35 cellular contexts compared by ENCODE assay signal in the genomic region with DNA sequence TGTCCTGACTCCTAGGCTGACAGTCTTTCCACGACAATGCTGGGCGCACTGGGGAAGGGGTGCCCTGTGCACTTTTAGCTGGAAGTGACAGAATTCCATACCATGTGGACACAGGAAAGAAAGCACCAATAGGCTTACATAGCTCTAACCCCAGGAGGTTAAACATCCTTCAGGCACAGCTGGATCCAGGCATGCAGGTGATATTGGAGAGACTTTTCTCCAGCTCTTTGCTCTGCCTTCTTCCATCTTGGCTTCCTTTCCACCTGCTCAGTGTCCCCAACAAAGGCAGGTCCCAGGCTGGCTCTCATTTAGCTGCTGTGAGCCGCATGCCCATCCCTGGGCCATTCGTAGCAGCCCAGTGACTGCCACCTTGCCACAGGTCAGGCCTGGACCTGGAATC.
"Had no signal": no experiment of that assay in that cellular context is flagged by ENCODE, and none has a peak within 500 bp of the region (broad histone marks: within the 10 kb centered on the region; RNA-seq: fewer than 3 reads in every experiment).

No MANE protein-coding gene starts in this region.

- H3K27ac Mint-ChIP-seq: activated B cell treated with CpG ODN at 0.5 μM for 24 hours; activated CD4-positive, alpha-beta memory T cell treated with anti-CD3 and anti-CD28 coated beads for 36 hours; activated CD4-positive, alpha-beta T cell treated with anti-CD3 and anti-CD28 coated beads, Interleukin-2, amount 10 ng/mL, durations not matched to agents 24 days and 14 days; activated CD8-positive, alpha-beta T cell treated with anti-CD3 and anti-CD28 coated beads for 36 hours; activated naive CD4-positive, alpha-beta T cell treated with anti-CD3 and anti-CD28 coated beads for 36 hours; activated naive CD8-positive, alpha-beta T cell treated with anti-CD3 and anti-CD28 coated beads for 36 hours; activated T-cell treated with anti-CD3 and anti-CD28 coated beads, Interleukin-2, amount 50 U/mL, for 72 hours; activated T-helper 1 cell treated with anti-CD3 and anti-CD28 coated beads, Interleukin-12 subunit alpha, Interleukin-12 subunit beta, Interleukin-2, Interleukin-4 antibody, amounts not matched to agents 30 ng/mL and 10 ng/mL and 1 ng/mL, durations not matched to agents 14 hours and 24 hours and 36 hours; activated T-helper 17 cell treated with anti-CD3 and anti-CD28 coated beads, Interleukin-2, amount 50 U/mL, for 72 hours; T-helper 1 cell treated with Interleukin-12 subunit alpha and Interleukin-12 subunit beta and Interleukin-4 antibody, amounts not matched to agents 30 μg/mL and 1 μg/mL, for 36 hours; T-helper 2 cell treated with Interferon-gamma antibody and Interleukin-4, amounts not matched to agents 5 μg/mL and 100 μg/mL, for 36 hours had no signal

- FAIRE-seq: astrocyte, TTC549 had no signal

- ATAC-seq: activated CD8-positive, alpha-beta T cell treated with anti-CD3 and anti-CD28 coated beads for 36 hours; activated naive CD4-positive, alpha-beta T cell treated with anti-CD3 and anti-CD28 coated beads, Interleukin-2, amount 50 U/mL, for 72 hours; activated T-cell treated with anti-CD3 and anti-CD28 coated beads, Interleukin-2, amount 50 U/mL, for 4 hours; activated T-cell treated with anti-CD3 and anti-CD28 coated beads, Interleukin-2, amount 50 U/mL, for 72 hours; activated T-helper 17 cell treated with anti-CD3 and anti-CD28 coated beads, Interleukin-2, amount 50 U/mL, for 72 hours; body of pancreas had no signal

- H3K9me3 Mint-ChIP-seq: activated B cell treated with CpG ODN at 0.5 μM for 24 hours; activated CD4-positive, alpha-beta memory T cell treated with anti-CD3 and anti-CD28 coated beads for 36 hours; activated CD4-positive, alpha-beta T cell treated with anti-CD3 and anti-CD28 coated beads, Interleukin-2, amount 10 ng/mL, durations not matched to agents 24 days and 14 days; activated CD8-positive, alpha-beta T cell treated with anti-CD3 and anti-CD28 coated beads for 36 hours; activated naive CD4-positive, alpha-beta T cell treated with anti-CD3 and anti-CD28 coated beads for 36 hours; activated naive CD4-positive, alpha-beta T cell treated with anti-CD3 and anti-CD28 coated beads, Interleukin-2, amount 50 U/mL, for 72 hours; activated naive CD8-positive, alpha-beta T cell treated with anti-CD3 and anti-CD28 coated beads for 36 hours; activated T-cell treated with anti-CD3 and anti-CD28 coated beads, Interleukin-2, amount 50 U/mL, for 4 hours; activated T-cell treated with anti-CD3 and anti-CD28 coated beads, Interleukin-2, amount 50 U/mL, for 72 hours; activated T-helper 1 cell treated with anti-CD3 and anti-CD28 coated beads, Interleukin-12 subunit alpha, Interleukin-12 subunit beta, Interleukin-2, Interleukin-4 antibody, amounts not matched to agents 30 ng/mL and 10 ng/mL and 1 ng/mL, durations not matched to agents 14 hours and 24 hours and 36 hours; activated T-helper 17 cell treated with anti-CD3 and anti-CD28 coated beads, Interleukin-2, amount 50 U/mL, for 72 hours; T-helper 1 cell treated with Interleukin-12 subunit alpha and Interleukin-12 subunit beta and Interleukin-4 antibody, amounts not matched to agents 30 μg/mL and 1 μg/mL, for 36 hours; T-helper 2 cell treated with Interferon-gamma antibody and Interleukin-4, amounts not matched to agents 5 μg/mL and 100 μg/mL, for 36 hours had no signal

- H3K9me3 ChIP-seq: adrenal gland, body of pancreas, breast epithelium had no signal

- H3K27me3 Mint-ChIP-seq: activated B cell treated with CpG ODN at 0.5 μM for 24 hours; activated CD4-positive, alpha-beta memory T cell treated with anti-CD3 and anti-CD28 coated beads for 36 hours; activated CD4-positive, alpha-beta T cell treated with anti-CD3 and anti-CD28 coated beads, Interleukin-2, amount 10 ng/mL, durations not matched to agents 24 days and 14 days; activated CD8-positive, alpha-beta T cell treated with anti-CD3 and anti-CD28 coated beads for 36 hours; activated naive CD8-positive, alpha-beta T cell treated with anti-CD3 and anti-CD28 coated beads for 36 hours; activated T-helper 17 cell treated with anti-CD3 and anti-CD28 coated beads, Interleukin-2, amount 50 U/mL, for 72 hours had no signal

- H3K4me3 ChIP-seq: adrenal gland, body of pancreas, breast epithelium had no signal

- H3K4me1 ChIP-seq: body of pancreas, breast epithelium had no signal

- H3K27ac ChIP-seq: adrenal gland, body of pancreas, brain microvascular endothelial cell, breast epithelium, VCaP had no signal

- H3K27me3 ChIP-seq: adrenal gland, body of pancreas, brain microvascular endothelial cell, breast epithelium had no signal

- DNase-seq: activated B cell treated with CpG ODN at 0.5 μM for 24 hours; activated CD4-positive, alpha-beta memory T cell treated with anti-CD3 and anti-CD28 coated beads for 36 hours; activated CD4-positive, alpha-beta T cell treated with anti-CD3 and anti-CD28 coated beads for 4 hours; activated CD4-positive, alpha-beta T cell treated with anti-CD3 and anti-CD28 coated beads, Interleukin-2, amount 10 ng/mL, durations not matched to agents 24 days and 14 days; activated CD4-positive, alpha-beta T cell treated with anti-CD3 and anti-CD28 coated beads, Interleukin-2, amount 50 U/mL, for 1 hour; activated CD4-positive, alpha-beta T cell treated with anti-CD3 and anti-CD28 coated beads, Interleukin-2, amount 50 U/mL, for 4 hours; activated CD4-positive, CD25-positive, alpha-beta regulatory T cell treated with anti-CD3 and anti-CD28 coated beads, Interleukin-2, amount 50 U/mL, for 72 hours; activated CD8-positive, alpha-beta memory T cell treated with anti-CD3 and anti-CD28 coated beads, Interleukin-2, amount 50 U/mL, for 4 hours; activated CD8-positive, alpha-beta T cell treated with anti-CD3 and anti-CD28 coated beads for 36 hours; activated effector memory CD4-positive, alpha-beta T cell treated with anti-CD3 and anti-CD28 coated beads, Interleukin-2, amount 50 U/mL, for 16 hours; activated gamma-delta T cell treated with Interleukin-2 at 50 U/mL for 16 hours; activated naive CD4-positive, alpha-beta T cell; activated naive CD4-positive, alpha-beta T cell treated with anti-CD3 and anti-CD28 coated beads for 36 hours; activated naive CD4-positive, alpha-beta T cell treated with anti-CD3 and anti-CD28 coated beads, Interleukin-2, amount 50 U/mL, for 16 hours; activated naive CD8-positive, alpha-beta T cell treated with anti-CD3 and anti-CD28 coated beads for 36 hours; activated T-cell treated with anti-CD3 and anti-CD28 coated beads, Interleukin-2, amount 50 U/mL, for 4 hours; activated T-cell treated with anti-CD3 and anti-CD28 coated beads, Interleukin-2, amount 50 U/mL, for 72 hours; adrenal gland; amniotic stem cell; aorta; body of pancreas; brain microvascular endothelial cell; central memory CD4-positive, alpha-beta T cell; T-helper 1 cell; T-helper 2 cell; T-helper 9 cell had no signal

- H3K4me3 Mint-ChIP-seq: activated B cell treated with CpG ODN at 0.5 μM for 24 hours; activated CD4-positive, alpha-beta memory T cell treated with anti-CD3 and anti-CD28 coated beads for 36 hours; activated CD4-positive, alpha-beta T cell treated with anti-CD3 and anti-CD28 coated beads, Interleukin-2, amount 10 ng/mL, durations not matched to agents 24 days and 14 days; activated CD8-positive, alpha-beta T cell treated with anti-CD3 and anti-CD28 coated beads for 36 hours; activated naive CD4-positive, alpha-beta T cell treated with anti-CD3 and anti-CD28 coated beads for 36 hours; activated naive CD8-positive, alpha-beta T cell treated with anti-CD3 and anti-CD28 coated beads for 36 hours; activated T-cell treated with anti-CD3 and anti-CD28 coated beads, Interleukin-2, amount 50 U/mL, for 4 hours; activated T-cell treated with anti-CD3 and anti-CD28 coated beads, Interleukin-2, amount 50 U/mL, for 72 hours; activated T-helper 1 cell treated with anti-CD3 and anti-CD28 coated beads, Interleukin-12 subunit alpha, Interleukin-12 subunit beta, Interleukin-2, Interleukin-4 antibody, amounts not matched to agents 30 ng/mL and 10 ng/mL and 1 ng/mL, durations not matched to agents 14 hours and 24 hours and 36 hours; activated T-helper 17 cell treated with anti-CD3 and anti-CD28 coated beads, Interleukin-2, amount 50 U/mL, for 72 hours; T-helper 1 cell treated with Interleukin-12 subunit alpha and Interleukin-12 subunit beta and Interleukin-4 antibody, amounts not matched to agents 30 μg/mL and 1 μg/mL, for 36 hours; T-helper 2 cell treated with Interferon-gamma antibody and Interleukin-4, amounts not matched to agents 5 μg/mL and 100 μg/mL, for 36 hours had no signal

- H3K4me1 Mint-ChIP-seq: activated B cell treated with CpG ODN at 0.5 μM for 24 hours; activated CD4-positive, alpha-beta T cell treated with anti-CD3 and anti-CD28 coated beads, Interleukin-2, amount 10 ng/mL, durations not matched to agents 24 days and 14 days; activated naive CD8-positive, alpha-beta T cell treated with anti-CD3 and anti-CD28 coated beads for 36 hours; activated T-helper 17 cell treated with anti-CD3 and anti-CD28 coated beads, Interleukin-2, amount 50 U/mL, for 72 hours had no signal
